ENCODE assay signal across 10 cellular contexts in the genomic region with DNA sequence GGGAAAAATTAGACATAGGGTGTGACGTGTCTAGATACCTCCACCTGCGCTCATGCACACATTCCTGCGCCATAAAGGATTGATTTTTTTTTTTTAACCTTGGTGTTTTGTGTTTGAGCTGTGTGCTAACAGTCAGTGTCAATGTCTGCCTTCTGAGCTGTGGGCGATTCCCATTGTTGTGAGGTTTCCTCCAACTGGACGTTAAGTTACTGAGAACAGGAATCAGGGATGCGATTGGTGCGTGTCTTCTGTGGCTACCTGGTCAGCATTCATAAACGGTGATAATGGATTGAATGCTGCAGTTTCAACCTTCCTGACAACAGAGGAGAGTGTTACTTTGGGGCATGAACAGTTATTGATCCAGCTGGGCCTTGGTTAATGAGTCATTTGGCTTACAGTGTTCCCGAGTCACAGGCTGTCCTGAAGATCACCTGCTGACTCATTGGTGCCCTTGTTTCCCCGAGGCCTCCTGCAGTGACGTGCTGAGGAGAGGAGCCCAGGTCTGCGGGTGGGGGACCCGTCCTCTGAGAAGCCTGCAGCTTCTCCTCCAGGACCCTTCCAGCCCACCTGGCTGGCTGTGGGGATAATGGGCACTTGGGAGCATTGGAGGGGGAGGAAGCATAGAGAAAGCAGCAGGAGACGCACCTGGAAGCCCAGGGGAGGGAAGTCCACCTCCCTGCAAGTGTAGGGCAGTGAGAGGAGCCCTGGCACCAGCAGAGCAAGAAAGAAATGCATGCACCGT. TPM values are rescaled to one million over a fixed set of nuclear protein-coding genes. Genes with fewer than 3 reads are reported as not detected.
DNase-seq lines count a peak whose midpoint lies in the region; ATAC-seq, FAIRE-seq and TF ChIP-seq lines count a peak whose summit lies in the region.
"Had no signal": no experiment of that assay in that cellular context is flagged by ENCODE, and none has a peak within 500 bp of the region (broad histone marks: within the 10 kb centered on the region; RNA-seq: fewer than 3 reads in every experiment).

No MANE protein-coding gene starts in this region.

- H3K9ac ChIP-seq in mammary epithelial cell (ENCODE audit: insufficient read depth, low read length): no peak overlapping the region
- H3K9ac ChIP-seq: parathyroid adenoma had no signal

- no peak for FAIRE-seq in GM12892 (lab: Jason Lieb, UNC)

- H3K36me3 ChIP-seq in mammary epithelial cell (ENCODE audit: insufficient read depth, low read length) (peaks cover 8% of the 10 kb centered on the region), gastrocnemius medialis (no peaks in the 10 kb centered on the region)

- intact Hi-C loops in mammary epithelial cell (cut with micrococcal nuclease) (loop anchor here (5.0 kb wide), 1 partner anchor 36 kb away; no protein-coding TSS in a partner anchor), gastrocnemius medialis (cut with DNase I; ENCODE audit: low total_unique reads) (loop anchor here (10.0 kb wide), 2 partner anchors 148 to 488 kb away; no protein-coding TSS in a partner anchor)

- H3K4me1 ChIP-seq in mammary epithelial cell (ENCODE audit: insufficient read depth, low read length) (peaks cover 16% of the 10 kb centered on the region), gastrocnemius medialis (no peaks in the 10 kb centered on the region)
- H3K4me1 ChIP-seq: parathyroid adenoma had no signal

- no peaks in the 10 kb centered on the region for H4K20me1 ChIP-seq in mammary epithelial cell (ENCODE audit: insufficient read depth, low read length)

- DNase-seq in EH (ENCODE audit: low read depth) (peak; percentile 36), LHCN-M2 (ENCODE audit: low read depth) (peak; percentile 78), mammary epithelial cell (peak; percentile 84), mucosa of gallbladder (ENCODE audit: low spot score) (peak; percentile 88), GM12892 (ENCODE audit: insufficient read length) (no peak), SW 1271 (lab: John Stamatoyannopoulos, UW) (no peak), gastrocnemius medialis (no peak)
- DNase-seq: activated CD8-positive, alpha-beta T cell treated with anti-CD3 and anti-CD28 coated beads for 36 hours had no signal

- dilution Hi-C loops in mammary epithelial cell (cut with HindIII; ENCODE audit: low sequenced_read_pairs): no loop called here

- no peak for TF ChIP-seq POLR2A in GM12892 (IDR thresholded peaks at IDR 0.05; ENCODE audit: low read depth, low read length)
- TF ChIP-seq POLR2A in gastrocnemius medialis (IDR thresholded peaks at IDR 0.05): no peak

- H3K9me3 ChIP-seq in mammary epithelial cell (replicated peaks; ENCODE audit: insufficient read depth, low read length) (no peaks in the 10 kb centered on the region), gastrocnemius medialis (no peaks in the 10 kb centered on the region)

- no peak overlapping the region for H3K4me3 ChIP-seq in mammary epithelial cell (replicated peaks in 1 of 3; ENCODE audit: insufficient read depth in 1 of 3, low read depth in 2 of 3, low read length in 3 of 3)
- H3K4me3 ChIP-seq in gastrocnemius medialis: no peak overlapping the region

- H3K27ac ChIP-seq in mammary epithelial cell (ENCODE audit: insufficient read depth, low read depth, low read length): no peak overlapping the region
- no peak overlapping the region for H3K27ac ChIP-seq in gastrocnemius medialis
- H3K27ac ChIP-seq: parathyroid adenoma had no signal

- 69% methylated on average over 11 of the region's 15 CpGs for WGBS in mammary epithelial cell (ENCODE audit: low coverage, missing lambda C conversion rate)

- no TSS peak for BruUV-seq in mammary epithelial cell (replicated peaks; lab: Mats Ljungman, UMichigan)

- H3K27me3 ChIP-seq in mammary epithelial cell (ENCODE audit: insufficient read depth, low read length) (no peaks in the 10 kb centered on the region), gastrocnemius medialis (no peaks in the 10 kb centered on the region)

- no peak for ATAC-seq in gastrocnemius medialis
- ATAC-seq in GM18858 (IDR thresholded peaks at IDR 0.05; ENCODE audit: unreplicated experiment): no peak
- ATAC-seq: activated CD8-positive, alpha-beta T cell treated with anti-CD3 and anti-CD28 coated beads for 36 hours had no signal

- in situ Hi-C loops in mammary epithelial cell (cut with MboI; ENCODE audit: low sequenced_read_pairs in 2 of 2): loop anchor here (5.0 to 10.0 kb wide), 2 partner anchors 146 to 148 kb away; no protein-coding TSS in a partner anchor
- in situ Hi-C loops in gastrocnemius medialis (cut with MboI; ENCODE audit: low sequenced_read_pairs in 4 of 4): loop anchor here in 1 of 4 donors (25.0 kb wide), 1 partner anchor 476 kb away; no protein-coding TSS in a partner anchor

- H2AFZ ChIP-seq in mammary epithelial cell (ENCODE audit: low read depth, low read length): no peak overlapping the region
- H2AFZ ChIP-seq: parathyroid adenoma had no signal

- CTCF ChIA-PET in mammary epithelial cell (lab: Charles Lee; ENCODE audit: low non-redundant PET): no interaction called here

- peak overlapping the region; percentile 16 for H3K4me2 ChIP-seq in mammary epithelial cell (ENCODE audit: insufficient read depth, low read depth, low read length)

- no peaks in the 10 kb centered on the region for H3K79me2 ChIP-seq in mammary epithelial cell (ENCODE audit: insufficient read depth, low read length)
- H3K79me2 ChIP-seq: parathyroid adenoma had no signal

- TF ChIP-seq CTCF in mammary epithelial cell (conservative IDR thresholded peaks at IDR 0.05 in 1 of 2, IDR thresholded peaks at IDR 0.05 in 1 of 2; ENCODE audit: extremely low read depth in 1 of 2, insufficient read depth in 1 of 2, low read depth in 1 of 2, low read length in 2 of 2) (no peak), gastrocnemius medialis (IDR thresholded peaks at IDR 0.05 in 4 of 5, conservative IDR thresholded peaks at IDR 0.05 in 1 of 5) (no peak)

RNA-seq across cellular contexts. Expression of gene CABYR, which starts 25.8 kb away (rescaled TPM):
- total RNA-seq in LHCN-M2 (2014; rRNA removed) (0.34 and 0.64 TPM in 2 replicates), mammary epithelial cell (10 to 100 TPM in 1 of 2 donors, 1 to 10 TPM in 1; 9.0 to 10.9 TPM), mucosa of gallbladder (3.0 TPM), gastrocnemius medialis (under 1 TPM in 3 of 4 donors, not detected in 1; 0.33 to 0.51 (median 0.42) TPM)
- polyA plus RNA-seq in LHCN-M2 (2012): 0.98 TPM
- polyA plus RNA-seq in mammary epithelial cell: 7.9 TPM
- 2.7 TPM for polyA minus RNA-seq in mammary epithelial cell
- 1.5 TPM for polyA plus RNA-seq in GM12892 (2012; ENCODE audit: missing spikeins)

Comparison
In these comparisons a context has a peak if more than half of its experiments do, and no peak if none do; other contexts are left out.
1. DNase-seq: peak in EH (single experiment), LHCN-M2 (single experiment), mammary epithelial cell (single experiment) and mucosa of gallbladder (single experiment); none in GM12892 (single experiment), SW 1271 (0 of 2) and gastrocnemius medialis (0 of 2).